Comparison of ENCODE assay signal across 8 cellular contexts in the genomic region with DNA sequence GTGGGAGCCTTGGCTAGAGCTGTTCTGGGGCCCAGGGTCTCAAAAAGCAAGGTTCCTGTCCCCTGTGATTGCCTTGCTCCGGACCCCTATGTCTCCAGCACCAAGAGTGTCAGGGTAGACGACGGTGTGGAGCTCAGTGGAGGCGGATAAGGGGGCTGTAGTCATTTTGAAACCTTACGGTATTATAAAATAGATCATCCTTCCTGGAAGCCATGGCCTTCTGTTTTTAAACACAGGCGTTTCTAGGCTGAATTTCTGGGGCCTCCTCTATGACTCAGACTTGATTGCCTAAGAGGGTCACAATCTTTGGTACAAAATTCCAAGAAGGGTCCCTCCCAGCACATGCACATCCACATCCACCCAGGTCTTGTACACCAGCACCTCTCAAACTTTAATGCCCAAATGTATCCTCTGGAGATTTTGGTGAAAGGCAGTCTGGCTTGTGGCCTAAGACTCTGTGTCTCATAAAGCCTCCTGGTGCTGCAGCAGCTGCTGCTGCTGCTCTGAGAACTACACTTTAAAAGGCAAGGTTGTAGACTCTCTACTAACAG.
DNase-seq lines count a peak whose midpoint lies in the region; ATAC-seq lines count a peak whose summit lies in the region.

No MANE protein-coding gene starts in this region.

- peak; percentile 75 for DNase-seq in SKM-1 treated with dmso at 0.1 percent for 144 hours (lab: John Stamatoyannopoulos, UW; ENCODE audit: unreplicated experiment)
- DNase-seq in SKM-1 (lab: John Stamatoyannopoulos, UW; ENCODE audit: unreplicated experiment): no peak
- peak; percentile 64 to 72 for DNase-seq in Kasumi-1 (lab: John Stamatoyannopoulos, UW)
- peak; percentile 39 for DNase-seq in activated naive CD8-positive, alpha-beta T cell treated with anti-CD3 and anti-CD28 coated beads, Interleukin-2, amount 50 U/mL, for 24 hours
- DNase-seq in natural killer cell treated with Interleukin-12 subunit alpha and Interleukin-12 subunit beta and Interleukin-15 and Interleukin-18, amount 100 ng/mL, for 72 hours (ENCODE audit: low spot score): peak; percentile 85
- DNase-seq in cerebellar cortex (ENCODE audit: low spot score): no peak
- no peak for DNase-seq in COLO829 (ENCODE audit: low spot score)

- peaks cover 52% of the 10 kb centered on the region for H3K4me1 Mint-ChIP-seq in activated naive CD8-positive, alpha-beta T cell treated with anti-CD3 and anti-CD28 coated beads, Interleukin-2, amount 50 U/mL, for 24 hours
- peaks cover 82 to 85% of the 10 kb centered on the region in 2 donors for H3K4me1 Mint-ChIP-seq in natural killer cell treated with Interleukin-12 subunit alpha and Interleukin-12 subunit beta and Interleukin-15 and Interleukin-18, amount 100 ng/mL, for 72 hours (ENCODE audit: low read depth in 2 of 2)

- ATAC-seq in activated naive CD8-positive, alpha-beta T cell treated with anti-CD3 and anti-CD28 coated beads, Interleukin-2, amount 50 U/mL, for 24 hours: peak; percentile 80
- peak; percentile 86 to 90 for ATAC-seq in natural killer cell treated with Interleukin-12 subunit alpha and Interleukin-12 subunit beta and Interleukin-15 and Interleukin-18, amount 100 ng/mL, for 72 hours
- ATAC-seq in GM18511 (IDR thresholded peaks at IDR 0.05; ENCODE audit: unreplicated experiment): no peak

- H3K27ac Mint-ChIP-seq in activated naive CD8-positive, alpha-beta T cell treated with anti-CD3 and anti-CD28 coated beads, Interleukin-2, amount 50 U/mL, for 24 hours: peak overlapping the region; percentile 78
- H3K27ac Mint-ChIP-seq in natural killer cell treated with Interleukin-12 subunit alpha and Interleukin-12 subunit beta and Interleukin-15 and Interleukin-18, amount 100 ng/mL, for 72 hours: peak overlapping the region; percentile 97 to 100

- peak overlapping the region; percentile 16 for H3K4me3 Mint-ChIP-seq in activated naive CD8-positive, alpha-beta T cell treated with anti-CD3 and anti-CD28 coated beads, Interleukin-2, amount 50 U/mL, for 24 hours
- peak overlapping the region; percentile 77 for H3K4me3 Mint-ChIP-seq in natural killer cell treated with Interleukin-12 subunit alpha and Interleukin-12 subunit beta and Interleukin-15 and Interleukin-18, amount 100 ng/mL, for 72 hours

- peaks cover 14% of the 10 kb centered on the region for H3K9me3 Mint-ChIP-seq in activated naive CD8-positive, alpha-beta T cell treated with anti-CD3 and anti-CD28 coated beads, Interleukin-2, amount 50 U/mL, for 24 hours
- peaks cover 9% of the 10 kb centered on the region for H3K9me3 Mint-ChIP-seq in natural killer cell treated with Interleukin-12 subunit alpha and Interleukin-12 subunit beta and Interleukin-15 and Interleukin-18, amount 100 ng/mL, for 72 hours

- peaks cover 8% of the 10 kb centered on the region for H3K36me3 Mint-ChIP-seq in activated naive CD8-positive, alpha-beta T cell treated with anti-CD3 and anti-CD28 coated beads, Interleukin-2, amount 50 U/mL, for 24 hours (ENCODE audit: low read depth)
- H3K36me3 Mint-ChIP-seq in natural killer cell treated with Interleukin-12 subunit alpha and Interleukin-12 subunit beta and Interleukin-15 and Interleukin-18, amount 100 ng/mL, for 72 hours: peaks cover 19% of the 10 kb centered on the region

- H3K27me3 Mint-ChIP-seq in activated naive CD8-positive, alpha-beta T cell treated with anti-CD3 and anti-CD28 coated beads, Interleukin-2, amount 50 U/mL, for 24 hours: peaks cover 9% of the 10 kb centered on the region
- no peaks in the 10 kb centered on the region for H3K27me3 Mint-ChIP-seq in natural killer cell treated with Interleukin-12 subunit alpha and Interleukin-12 subunit beta and Interleukin-15 and Interleukin-18, amount 100 ng/mL, for 72 hours

Comparison
In these comparisons a context has a peak if more than half of its experiments do, and no peak if none do; other contexts are left out.
1. DNase-seq: peak in SKM-1 treated with dmso at 0.1 percent for 144 hours (single experiment), Kasumi-1 (2 of 2), activated naive CD8-positive, alpha-beta T cell treated with anti-CD3 and anti-CD28 coated beads, Interleukin-2, amount 50 U/mL, for 24 hours (single experiment) and natural killer cell treated with Interleukin-12 subunit alpha and Interleukin-12 subunit beta and Interleukin-15 and Interleukin-18, amount 100 ng/mL, for 72 hours (single experiment); none in SKM-1 (single experiment), cerebellar cortex (single experiment) and COLO829 (single experiment).